Comparison of ENCODE assay signal across 13 cellular contexts in the genomic region with DNA sequence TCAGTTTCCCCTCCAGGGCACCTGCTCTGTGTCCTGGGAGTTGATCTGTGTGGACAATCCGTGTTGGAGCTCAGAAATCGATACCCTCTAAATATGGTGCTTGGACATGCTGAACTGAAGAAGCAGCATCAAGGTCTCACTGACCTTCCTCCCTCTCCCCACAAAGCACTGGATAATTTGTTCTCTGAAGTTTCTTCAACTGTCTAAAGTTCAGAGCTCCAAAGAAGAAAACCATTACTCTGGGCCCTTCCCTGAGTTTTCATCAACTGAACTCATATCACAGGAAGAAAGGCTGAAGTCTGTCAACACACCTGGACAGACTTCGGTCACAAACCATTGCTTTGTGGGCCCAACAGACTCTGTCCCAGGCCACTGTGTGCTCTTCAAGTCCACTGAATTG.
A peak's percentile ranks its signal among the peaks of the same experiment; 100 is the strongest.
DNase-seq lines count a peak whose midpoint lies in the region; ATAC-seq and TF ChIP-seq lines count a peak whose summit lies in the region.
"Had no signal": no experiment of that assay in that cellular context is flagged by ENCODE, and none has a peak within 500 bp of the region (broad histone marks: within the 10 kb centered on the region; RNA-seq: fewer than 3 reads in every experiment).

No MANE protein-coding gene starts in this region.

- DNase-seq in natural killer cell treated with Interleukin-12 subunit alpha and Interleukin-12 subunit beta and Interleukin-15 and Interleukin-18, amount 100 ng/mL, for 72 hours (ENCODE audit: low spot score), result no peak
- DNase-seq in natural killer cell (no peak), PC-9 (no peak), fibroblast of lung (ENCODE audit: low read depth in 2 of 2) (no peak), left lung (no peak), NCI-H1092 treated with DMSO at 0.1 percent for 48 hours (lab: John Stamatoyannopoulos, UW) (no peak)
- no peak for DNase-seq in activated naive CD4-positive, alpha-beta T cell treated with anti-CD3 and anti-CD28 coated beads, Interleukin-2, amount 50 U/mL, for 72 hours (ENCODE audit: low spot score in 2 of 2)
- DNase-seq: activated T-cell treated with anti-CD3 and anti-CD28 coated beads, Interleukin-2, amount 50 U/mL, for 1 hour; DMS79 treated with DMSO at 0.1 percent for 48 hours; left ventricle myocardium inferior; NCI-H1105; WERI-Rb-1 had no signal

- no peaks in the 10 kb centered on the region; the same call in 1 of the 2 replicates for H3F3A ChIP-seq in PC-9 (ENCODE audit: insufficient read depth, low read depth)

- H3K4me3 Mint-ChIP-seq in natural killer cell treated with Interleukin-12 subunit alpha and Interleukin-12 subunit beta and Interleukin-15 and Interleukin-18, amount 100 ng/mL, for 72 hours, result no peak overlapping the region
- no peak overlapping the region for H3K4me3 Mint-ChIP-seq in natural killer cell

- peak overlapping the region; percentile 16 to 43 for H3K27ac Mint-ChIP-seq in natural killer cell treated with Interleukin-12 subunit alpha and Interleukin-12 subunit beta and Interleukin-15 and Interleukin-18, amount 100 ng/mL, for 72 hours
- H3K27ac Mint-ChIP-seq in natural killer cell, result no peak overlapping the region
- H3K27ac Mint-ChIP-seq in activated naive CD4-positive, alpha-beta T cell treated with anti-CD3 and anti-CD28 coated beads, Interleukin-2, amount 50 U/mL, for 72 hours, result peak overlapping the region in 1 of 2 donors; percentile 10

- H2AFZ ChIP-seq in PC-9, result no peak overlapping the region; the same call in 1 of the 2 replicates
- H2AFZ ChIP-seq in fibroblast of lung (ENCODE audit: low read length), result no peak overlapping the region

- H3K4me1 Mint-ChIP-seq in natural killer cell treated with Interleukin-12 subunit alpha and Interleukin-12 subunit beta and Interleukin-15 and Interleukin-18, amount 100 ng/mL, for 72 hours (ENCODE audit: low read depth in 2 of 2), result no peaks in the 10 kb centered on the region
- H3K4me1 Mint-ChIP-seq in natural killer cell, result no peaks in the 10 kb centered on the region

- peaks cover 33% of the 10 kb centered on the region for H3K4me1 ChIP-seq in PC-9 (replicated peaks; ENCODE audit: insufficient read depth)
- H3K4me1 ChIP-seq in fibroblast of lung (ENCODE audit: control insufficient read depth, extremely low read depth, insufficient read depth, low read length), result peaks cover 16% of the 10 kb centered on the region
- no peaks in the 10 kb centered on the region for H3K4me1 ChIP-seq in left lung

- TF ChIP-seq CTCF in natural killer cell (IDR thresholded peaks at IDR 0.05) (no peak), PC-9 (conservative IDR thresholded peaks at IDR 0.05) (no peak), fibroblast of lung (conservative IDR thresholded peaks at IDR 0.05 in 1 of 2, IDR thresholded peaks at IDR 0.05 in 1 of 2; ENCODE audit: low read depth in 1 of 2, low read length in 2 of 2) (no peak), left lung (IDR thresholded peaks at IDR 0.05) (no peak)

- no peak overlapping the region for H3K4me3 ChIP-seq in PC-9
- H3K4me3 ChIP-seq in fibroblast of lung (replicated peaks in 1 of 4; ENCODE audit: control extremely low read depth in 1 of 4, insufficient read depth in 1 of 4, low read depth in 3 of 4, low read length in 4 of 4), result no peak overlapping the region
- no peak overlapping the region for H3K4me3 ChIP-seq in left lung
- H3K4me3 ChIP-seq: left ventricle myocardium inferior had no signal

- no peak overlapping the region for H3K9ac ChIP-seq in fibroblast of lung (ENCODE audit: insufficient read depth, low read length)

- H3K36me3 ChIP-seq in PC-9 (ENCODE audit: low read depth), result no peaks in the 10 kb centered on the region
- no peaks in the 10 kb centered on the region for H3K36me3 ChIP-seq in fibroblast of lung (ENCODE audit: control insufficient read depth, insufficient read depth, low read length)
- H3K36me3 ChIP-seq in left lung, result peaks cover 0 to 18% of the 10 kb centered on the region in 2 donors
- H3K36me3 ChIP-seq: WERI-Rb-1 had no signal

- POLR2A ChIA-PET in PC-9 (lab: Charles Lee; ENCODE audit: unreplicated experiment), result no interaction called here

- no peaks in the 10 kb centered on the region for H4K20me1 ChIP-seq in PC-9 (ENCODE audit: insufficient read depth)
- no peaks in the 10 kb centered on the region for H4K20me1 ChIP-seq in fibroblast of lung (ENCODE audit: control insufficient read depth, extremely low read depth, insufficient read depth, low read length)

- H3K9me3 ChIP-seq in PC-9 (ENCODE audit: insufficient read depth, low read depth) (no peaks in the 10 kb centered on the region), fibroblast of lung (ENCODE audit: control insufficient read depth, insufficient read depth, low read depth, low read length) (no peaks in the 10 kb centered on the region), left lung (no peaks in the 10 kb centered on the region)
- H3K9me3 ChIP-seq: left ventricle myocardium inferior had no signal

- H3K79me2 ChIP-seq in PC-9 (ENCODE audit: low read depth) (no peaks in the 10 kb centered on the region), fibroblast of lung (ENCODE audit: control insufficient read depth, insufficient read depth, low read length) (no peaks in the 10 kb centered on the region)

- ATAC-seq in natural killer cell treated with Interleukin-12 subunit alpha and Interleukin-12 subunit beta and Interleukin-15 and Interleukin-18, amount 100 ng/mL, for 72 hours, result no peak
- ATAC-seq in natural killer cell (no peak), left lung (no peak), HG02870 (IDR thresholded peaks at IDR 0.05; ENCODE audit: unreplicated experiment) (no peak)
- ATAC-seq in activated naive CD4-positive, alpha-beta T cell treated with anti-CD3 and anti-CD28 coated beads, Interleukin-2, amount 50 U/mL, for 72 hours, result no peak

- no peaks in the 10 kb centered on the region for H3K27me3 Mint-ChIP-seq in natural killer cell treated with Interleukin-12 subunit alpha and Interleukin-12 subunit beta and Interleukin-15 and Interleukin-18, amount 100 ng/mL, for 72 hours
- H3K27me3 Mint-ChIP-seq in natural killer cell (ENCODE audit: low read depth in 2 of 2), result no peaks in the 10 kb centered on the region

- H3K27me3 ChIP-seq in PC-9 (ENCODE audit: insufficient read depth, low read depth), result no peaks in the 10 kb centered on the region
- H3K27me3 ChIP-seq in fibroblast of lung (ENCODE audit: control insufficient read depth, insufficient read depth, low read length), result no peaks in the 10 kb centered on the region
- no peaks in the 10 kb centered on the region for H3K27me3 ChIP-seq in left lung

- H3K4me2 ChIP-seq in PC-9 (peak overlapping the region; percentile 12), fibroblast of lung (ENCODE audit: extremely low read depth, insufficient read depth, low read length) (no peak overlapping the region)

- H3K9me3 Mint-ChIP-seq in natural killer cell treated with Interleukin-12 subunit alpha and Interleukin-12 subunit beta and Interleukin-15 and Interleukin-18, amount 100 ng/mL, for 72 hours, result no peaks in the 10 kb centered on the region
- no peaks in the 10 kb centered on the region for H3K9me3 Mint-ChIP-seq in natural killer cell
- no peaks in the 10 kb centered on the region for H3K9me3 Mint-ChIP-seq in activated naive CD4-positive, alpha-beta T cell treated with anti-CD3 and anti-CD28 coated beads, Interleukin-2, amount 50 U/mL, for 72 hours

- H3K27ac ChIP-seq in PC-9, result peak overlapping the region; percentile 89
- H3K27ac ChIP-seq in fibroblast of lung (ENCODE audit: insufficient read depth, low read length), result peak overlapping the region; percentile 80
- H3K27ac ChIP-seq in left lung, result no peak overlapping the region
- H3K27ac ChIP-seq: WERI-Rb-1 had no signal

- H3K9me2 ChIP-seq in PC-9 (ENCODE audit: insufficient read depth), result no peaks in the 10 kb centered on the region

- CTCF ChIA-PET in PC-9 (lab: Charles Lee), result interaction anchor here (0.9 kb wide), 1 partner anchor 24 kb away, joined by 3 read pairs; no protein-coding TSS in a partner anchor

- BruUV-seq in PC-9 (replicated peaks; lab: Mats Ljungman, UMichigan), result no TSS peak

- intact Hi-C loops in natural killer cell (cut with micrococcal nuclease) (no loop called here), PC-9 (cut with micrococcal nuclease; ENCODE audit: unreplicated experiment) (loop anchor here (2.0 kb wide), 2 partner anchors 15 to 59 kb away; no protein-coding TSS in a partner anchor), left lung (cut with DNase I) (no loop called here)

- H3K36me3 Mint-ChIP-seq in natural killer cell treated with Interleukin-12 subunit alpha and Interleukin-12 subunit beta and Interleukin-15 and Interleukin-18, amount 100 ng/mL, for 72 hours, result peaks cover 4% of the 10 kb centered on the region
- peaks cover 6% of the 10 kb centered on the region for H3K36me3 Mint-ChIP-seq in natural killer cell
- peaks cover 5% of the 10 kb centered on the region in 2 donors for H3K36me3 Mint-ChIP-seq in activated naive CD4-positive, alpha-beta T cell treated with anti-CD3 and anti-CD28 coated beads, Interleukin-2, amount 50 U/mL, for 72 hours

Comparison
In these comparisons a context has a peak if more than half of its experiments do, and no peak if none do; other contexts are left out.
1. H3K27ac Mint-ChIP-seq: peak in natural killer cell treated with Interleukin-12 subunit alpha and Interleukin-12 subunit beta and Interleukin-15 and Interleukin-18, amount 100 ng/mL, for 72 hours (2 of 2); none in natural killer cell (0 of 2).
2. H3K27ac ChIP-seq: peak in PC-9 (single experiment) and fibroblast of lung (single experiment); none in left lung (0 of 2).